28 cellular contexts compared by ENCODE assay signal in genomic region chr1:245864872-245865271, GRCh38.
"Had no signal": no experiment of that assay in that cellular context is flagged by ENCODE, and none has a peak within 500 bp of the region (broad histone marks: within the 10 kb centered on the region; RNA-seq: fewer than 3 reads in every experiment).

No MANE protein-coding gene starts in this region.

- DNase-seq: dermis blood vessel endothelial cell; dorsolateral prefrontal cortex; effector CD4-positive, alpha-beta T cell; effector memory CD4-positive, alpha-beta T cell; endodermal cell; erythroblast; esophagus squamous epithelium; foreskin fibroblast; foreskin melanocyte; gastrocnemius medialis; glutamatergic neuron; head of caudate nucleus; heart right ventricle; hippocampal formation; left cardiac atrium; left lung; left ventricle myocardium superior; lower lobe of right lung; mesenchymal stem cell; mucosa of descending colon; naive B cell; naive thymus-derived CD8-positive, alpha-beta T cell had no signal

- ATAC-seq: esophagus mucosa; gastrocnemius medialis; heart right ventricle; left cardiac atrium; left lung; left ventricle myocardium superior; lower lobe of right lung; mucosa of descending colon; naive thymus-derived CD8-positive, alpha-beta T cell had no signal

- FAIRE-seq: endometrium, islet of Langerhans, keratinocyte had no signal

- H3K27me3 ChIP-seq: dorsolateral prefrontal cortex, esophagus squamous epithelium, gastrocnemius medialis, heart right ventricle, left lung had no signal

- H3K4me1 ChIP-seq: gastrocnemius medialis, left lung, lower lobe of right lung had no signal

- H3K9me3 ChIP-seq: esophagus squamous epithelium, gastrocnemius medialis, heart right ventricle, left lung, lower lobe of right lung, mucosa of descending colon had no signal

- H3K4me3 ChIP-seq: coronary artery, dorsolateral prefrontal cortex, esophagus squamous epithelium, gastrocnemius medialis, heart right ventricle, left lung, lower lobe of right lung, mucosa of descending colon had no signal

- H3K27ac ChIP-seq: coronary artery, dorsolateral prefrontal cortex, epithelial cell of prostate, esophagus squamous epithelium, gastrocnemius medialis, heart right ventricle, left lung, lower lobe of right lung had no signal

- H3K36me3 ChIP-seq: esophagus squamous epithelium, gastrocnemius medialis, heart right ventricle had no signal
